Comparison of ENCODE assay signal across 1 cellular context in the genomic region with DNA sequence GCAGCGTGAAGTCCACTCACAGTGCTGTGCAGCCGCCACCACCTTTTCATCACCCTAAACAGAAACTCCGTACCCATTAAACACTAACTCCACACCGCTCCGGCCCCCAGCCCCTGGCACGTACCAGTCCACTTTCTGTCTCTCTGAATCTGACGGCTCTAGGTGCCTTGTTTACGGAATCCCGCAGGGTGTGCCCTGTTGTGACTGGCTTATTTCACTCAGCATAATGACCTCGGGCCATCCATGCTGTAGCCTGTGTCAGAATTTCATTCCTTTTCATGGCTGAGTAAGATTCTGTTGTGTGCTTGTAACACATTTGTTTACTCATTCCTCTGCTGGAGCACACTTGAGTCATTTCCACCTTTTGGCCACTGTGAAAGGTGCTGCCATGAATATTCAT.
TF ChIP-seq lines count a peak whose summit lies in the region.

No MANE protein-coding gene starts in this region.

TF ChIP-seq in HEK293, 187 proteins besides CTCF, POLR2A, EP300 and RAD21:
- TF ChIP-seq ZNF610 (tag by site-specific recombination; IDR thresholded peaks at IDR 0.05; ENCODE audit: borderline replicate concordance) (no peak), GLI4 (tag by site-specific recombination; IDR thresholded peaks at IDR 0.05) (no peak), ZNF600 (tag by site-specific recombination; IDR thresholded peaks at IDR 0.05) (peak; percentile 56), ZNF221 (tag by site-specific recombination; IDR thresholded peaks at IDR 0.05; ENCODE audit: borderline replicate concordance) (no peak), ZFP37 (tag by site-specific recombination; IDR thresholded peaks at IDR 0.05) (no peak), ZNF585B (tag by site-specific recombination; IDR thresholded peaks at IDR 0.05) (no peak), ZNF146 (tag by site-specific recombination; IDR thresholded peaks at IDR 0.05) (peak; percentile 78), ZNF791 (tag by site-specific recombination; IDR thresholded peaks at IDR 0.05) (no peak), ZNF184 (tag by site-specific recombination; IDR thresholded peaks at IDR 0.05) (no peak)
- TF ChIP-seq, protein P1, sequence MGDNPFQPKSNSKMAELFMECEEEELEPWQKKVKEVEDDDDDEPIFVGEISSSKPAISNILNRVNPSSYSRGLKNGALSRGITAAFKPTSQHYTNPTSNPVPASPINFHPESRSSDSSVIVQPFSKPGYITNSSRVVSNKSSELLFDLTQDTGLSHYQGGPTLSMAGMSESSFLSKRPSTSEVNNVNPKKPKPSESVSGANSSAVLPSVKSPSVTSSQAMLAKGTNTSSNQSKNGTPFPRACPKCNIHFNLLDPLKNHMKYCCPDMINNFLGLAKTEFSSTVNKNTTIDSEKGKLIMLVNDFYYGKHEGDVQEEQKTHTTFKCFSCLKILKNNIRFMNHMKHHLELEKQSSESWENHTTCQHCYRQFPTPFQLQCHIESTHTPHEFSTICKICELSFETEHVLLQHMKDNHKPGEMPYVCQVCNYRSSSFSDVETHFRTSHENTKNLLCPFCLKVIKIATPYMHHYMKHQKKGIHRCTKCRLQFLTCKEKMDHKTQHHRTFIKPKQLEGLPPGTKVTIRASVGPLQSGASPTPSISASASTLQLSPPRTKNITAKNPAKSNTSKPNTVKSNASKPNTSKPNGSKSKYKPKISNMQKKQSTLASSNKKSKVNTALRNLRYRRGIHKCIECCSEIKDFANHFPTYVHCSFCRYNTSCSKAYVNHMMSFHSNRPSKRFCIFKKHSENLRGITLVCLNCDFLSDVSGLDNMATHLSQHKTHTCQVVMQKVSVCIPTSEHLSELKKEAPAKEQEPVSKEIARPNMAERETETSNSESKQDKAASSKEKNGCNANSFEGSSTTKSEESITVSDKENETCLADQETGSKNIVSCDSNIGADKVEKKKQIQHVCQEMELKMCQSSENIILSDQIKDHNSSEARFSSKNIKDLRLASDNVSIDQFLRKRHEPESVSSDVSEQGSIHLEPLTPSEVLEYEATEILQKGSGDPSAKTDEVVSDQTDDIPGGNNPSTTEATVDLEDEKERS (tag by site-specific recombination; IDR thresholded peaks at IDR 0.05) = no peak
